Comparison of ENCODE assay signal across 9 cellular contexts in the genomic region with DNA sequence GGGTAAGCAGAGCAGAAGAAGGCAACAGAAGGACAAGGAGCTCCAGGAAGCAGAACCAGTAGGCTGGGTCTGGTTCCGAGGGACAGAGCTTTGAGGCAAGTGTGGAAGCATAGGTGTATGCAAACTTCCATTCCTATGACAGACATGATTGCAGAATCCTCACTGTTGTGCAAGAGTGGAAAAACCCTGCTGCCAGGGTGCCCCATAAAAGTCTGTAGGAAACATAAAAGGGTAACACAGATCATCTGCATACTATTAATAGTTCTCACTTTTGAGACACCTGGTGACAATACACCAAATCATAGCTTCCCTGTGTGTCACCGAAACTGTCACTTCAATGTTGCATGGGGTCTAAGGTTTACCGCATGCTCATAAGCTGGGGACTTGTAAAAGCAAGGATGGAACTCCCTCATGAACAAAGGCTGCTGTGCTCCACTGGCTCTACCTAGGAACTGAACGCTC. TPM values are rescaled to one million over a fixed set of nuclear protein-coding genes. Genes with fewer than 3 reads are reported as not detected.
DNase-seq lines count a peak whose midpoint lies in the region; ATAC-seq, FAIRE-seq and TF ChIP-seq lines count a peak whose summit lies in the region.
"Had no signal": no experiment of that assay in that cellular context is flagged by ENCODE, and none has a peak within 500 bp of the region (broad histone marks: within the 10 kb centered on the region; RNA-seq: fewer than 3 reads in every experiment).

No MANE protein-coding gene starts in this region.

- peak overlapping the region; percentile 47 for H3K27ac ChIP-seq in KMS-11
- peak overlapping the region in 1 of 2 donors; percentile 24 for H3K27ac ChIP-seq in small intestine (ENCODE audit: low read depth in 1 of 2, low read length in 1 of 2)
- H3K27ac ChIP-seq in WERI-Rb-1: no peak overlapping the region
- H3K27ac ChIP-seq: ovary had no signal

- H3K4me3 ChIP-seq in KMS-11 (IDR thresholded peaks at IDR 0.05; ENCODE audit: insufficient read depth, low read depth, low read length) (no peak overlapping the region), small intestine (ENCODE audit: low read depth in 1 of 2, low read length in 2 of 2) (no peak overlapping the region), WERI-Rb-1 (ENCODE audit: low read depth, low read length) (no peak overlapping the region)
- H3K4me3 ChIP-seq: ovary had no signal

- H3K27me3 ChIP-seq in KMS-11 (ENCODE audit: insufficient read depth, low read depth) (no peaks in the 10 kb centered on the region), small intestine (ENCODE audit: control insufficient read depth in 2 of 2, insufficient read depth in 2 of 2, low read length in 2 of 2) (no peaks in the 10 kb centered on the region), WERI-Rb-1 (ENCODE audit: insufficient read depth, low read depth, severe bottlenecking) (no peaks in the 10 kb centered on the region)
- H3K27me3 ChIP-seq: ovary had no signal

- H2AFZ ChIP-seq in KMS-11 (ENCODE audit: low read depth): no peak overlapping the region

- peak overlapping the region; percentile 56 for H3K4me2 ChIP-seq in KMS-11

- no peaks in the 10 kb centered on the region for H3K79me2 ChIP-seq in KMS-11 (ENCODE audit: insufficient read depth, low read depth)

- TF ChIP-seq CTCF in GM13976 (IDR thresholded peaks at IDR 0.05; ENCODE audit: borderline replicate concordance, control extremely low read depth, extremely low read depth, insufficient read depth, missing control alignments) (no peak), KMS-11 (conservative IDR thresholded peaks at IDR 0.05; ENCODE audit: low read depth, low read length) (no peak), WERI-Rb-1 (IDR thresholded peaks at IDR 0.05; ENCODE audit: low read depth, low read length) (no peak)

- peak overlapping the region; percentile 8; the same call in 1 of the 2 replicates for H3K9ac ChIP-seq in KMS-11

- peak; percentile 64 for DNase-seq in GM13976 (ENCODE audit: low spot score)
- peak; percentile 61 for DNase-seq in kidney tubule cell (ENCODE audit: low spot score)
- DNase-seq in NCI-H748 treated with DMSO at 0.1 percent for 48 hours (lab: John Stamatoyannopoulos, UW): no peak
- no peak for DNase-seq in AG08395 (ENCODE audit: low spot score)
- DNase-seq in small intestine: no peak
- no peak for DNase-seq in WERI-Rb-1
- DNase-seq: ovary had no signal

- ATAC-seq in GM21423 (IDR thresholded peaks at IDR 0.05; ENCODE audit: unreplicated experiment): peak; percentile 75

- WGBS in small intestine, 3 donors: 76 to 92% (median 85%) methylated on average over 4 of the region's 4 CpGs

- in situ Hi-C loops in GM13976 (cut with MboI; ENCODE audit: low sequenced_read_pairs, unreplicated experiment): no loop called here

- H3K9me3 ChIP-seq in small intestine (ENCODE audit: control insufficient read depth, low read depth) (no peaks in the 10 kb centered on the region), WERI-Rb-1 (ENCODE audit: severe bottlenecking) (no peaks in the 10 kb centered on the region)
- H3K9me3 ChIP-seq: ovary had no signal

- FAIRE-seq in small intestine (lab: Jason Lieb, UNC): no peak

- no peaks in the 10 kb centered on the region for H4K20me1 ChIP-seq in KMS-11 (ENCODE audit: insufficient read depth)

- H3K36me3 ChIP-seq in KMS-11 (ENCODE audit: insufficient read depth): no peaks in the 10 kb centered on the region
- peaks cover 7 to 12% of the 10 kb centered on the region in 2 donors for H3K36me3 ChIP-seq in small intestine (ENCODE audit: control insufficient read depth in 2 of 2, insufficient read depth in 2 of 2, low read length in 2 of 2)
- H3K36me3 ChIP-seq in WERI-Rb-1: peaks cover 36% of the 10 kb centered on the region
- H3K36me3 ChIP-seq: ovary had no signal

- H3K4me1 ChIP-seq in KMS-11 (ENCODE audit: low read depth, poor library complexity, severe bottlenecking) (peaks cover 57% of the 10 kb centered on the region), small intestine (ENCODE audit: control insufficient read depth in 2 of 2, insufficient read depth in 1 of 2, low read depth in 1 of 2, low read length in 1 of 2) (peaks cover 2% of the 10 kb centered on the region in 2 donors)

RNA-seq across cellular contexts. Expression of a gene that starts 39.7 kb away (rescaled TPM):
- 10 to 100 TPM; 37.9 to 76.7 (median 55.1) TPM for polyA plus RNA-seq in small intestine

Comparison
In these comparisons a context has a peak if more than half of its experiments do, and no peak if none do; other contexts are left out.
1. DNase-seq: peak in GM13976 (single experiment) and kidney tubule cell (single experiment); none in NCI-H748 treated with DMSO at 0.1 percent for 48 hours (single experiment), AG08395 (single experiment), small intestine (single experiment) and WERI-Rb-1 (single experiment).